In the genomic region with DNA sequence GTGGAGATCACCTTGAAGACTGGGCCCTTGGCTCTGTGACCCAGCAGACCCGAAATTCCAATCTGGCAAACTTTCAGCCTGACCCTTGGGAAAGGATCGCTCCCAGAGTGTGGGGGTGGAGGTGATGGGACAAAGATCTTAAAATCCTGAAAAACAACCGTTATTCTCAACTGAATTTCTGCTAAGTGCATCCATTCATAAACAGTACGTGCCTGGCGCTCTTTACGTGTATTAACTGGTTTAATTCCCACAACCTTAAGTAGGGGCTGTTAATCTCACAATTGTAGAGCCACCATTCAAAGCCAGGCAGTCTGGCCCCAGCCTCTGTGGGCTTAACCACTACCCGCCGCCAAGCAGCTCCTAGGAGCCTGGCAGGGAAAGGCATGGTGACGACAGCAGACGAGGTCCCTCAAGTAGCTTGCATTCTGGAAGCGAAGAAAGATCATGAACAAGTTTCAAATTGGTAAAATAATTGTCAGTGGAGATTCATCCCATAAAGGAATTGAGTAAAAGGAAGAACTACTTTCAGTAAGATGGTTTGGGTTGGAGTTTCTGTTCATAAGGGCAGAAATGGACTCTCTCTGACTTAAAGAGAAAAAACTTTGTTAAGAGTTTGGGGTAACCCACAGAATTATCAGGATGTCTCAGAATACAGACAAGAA, we compare ENCODE assay signal across 1 cellular context.
TF ChIP-seq lines count a peak whose summit lies in the region.

No MANE protein-coding gene starts in this region.

TF ChIP-seq in GM23338, 12 proteins besides CTCF, POLR2A, EP300 and RAD21:
- TF ChIP-seq POLR2AphosphoS5 (IDR thresholded peaks at IDR 0.05; ENCODE audit: low read depth), result no peak
- no peak for TF ChIP-seq EZH2 (IDR thresholded peaks at IDR 0.05; ENCODE audit: low read depth, unreplicated experiment)
- TF ChIP-seq STAT1 (IDR thresholded peaks at IDR 0.05; ENCODE audit: unreplicated experiment), result no peak
- no peak for TF ChIP-seq ZNF462 (CRISPR knock-in tag; IDR thresholded peaks at IDR 0.05)
